Comparison of ENCODE assay signal across 8 cellular contexts in the genomic region with DNA sequence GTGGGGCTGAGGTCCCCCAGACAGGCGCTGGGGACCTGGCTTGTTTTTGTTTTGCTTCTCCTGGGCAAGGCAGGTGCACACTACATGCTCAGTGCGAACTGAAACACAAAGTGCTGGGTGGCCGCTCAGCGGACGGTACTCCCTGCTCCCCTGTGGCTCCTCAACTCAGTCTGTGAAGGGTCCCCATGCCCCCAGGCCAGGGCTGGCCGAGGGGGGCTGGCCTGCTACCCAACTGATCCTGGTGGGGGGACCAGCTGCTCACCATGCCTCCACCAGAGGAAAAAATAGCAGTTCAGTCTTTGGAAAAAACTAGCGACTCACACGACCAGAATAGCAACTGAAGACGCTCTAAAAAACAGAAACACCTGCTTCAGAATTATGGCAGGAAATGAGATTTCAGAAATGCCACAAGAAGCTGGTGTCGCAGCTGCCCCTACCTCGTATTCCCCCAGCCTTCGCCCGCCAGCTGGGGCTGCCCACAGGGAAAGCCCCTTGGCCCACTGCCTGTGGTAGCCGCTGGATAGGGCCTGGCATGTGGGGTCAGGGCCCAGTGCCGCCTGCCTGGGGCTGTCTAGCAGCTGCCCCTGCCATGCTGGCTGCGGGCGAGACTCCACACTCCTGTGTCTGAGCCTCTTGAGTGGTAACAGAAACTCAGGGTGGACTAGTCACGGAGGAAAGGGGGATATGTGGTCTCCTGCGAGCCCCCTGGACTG. TPM values are rescaled to one million over a fixed set of nuclear protein-coding genes. Genes with fewer than 3 reads are reported as not detected.
A peak's percentile ranks its signal among the peaks of the same experiment; 100 is the strongest.
DNase-seq lines count a peak whose midpoint lies in the region; ATAC-seq and TF ChIP-seq lines count a peak whose summit lies in the region.

No MANE protein-coding gene starts in this region.

- H3K27ac Mint-ChIP-seq in activated CD8-positive, alpha-beta T cell treated with anti-CD3 and anti-CD28 coated beads for 36 hours = peak overlapping the region; percentile 99
- no peak overlapping the region for H3K27ac Mint-ChIP-seq in chondrocyte (ENCODE audit: unreplicated experiment)

- peak overlapping the region; percentile 75 for H3K4me3 Mint-ChIP-seq in activated CD8-positive, alpha-beta T cell treated with anti-CD3 and anti-CD28 coated beads for 36 hours
- H3K4me3 Mint-ChIP-seq in chondrocyte (ENCODE audit: unreplicated experiment) = no peak overlapping the region

- peaks cover 50% of the 10 kb centered on the region for H3K4me1 Mint-ChIP-seq in activated CD8-positive, alpha-beta T cell treated with anti-CD3 and anti-CD28 coated beads for 36 hours (ENCODE audit: low read depth)
- H3K4me1 Mint-ChIP-seq in chondrocyte (ENCODE audit: low read depth) = peaks cover 9% of the 10 kb centered on the region

- CTCF ChIA-PET in activated CD8-positive, alpha-beta T cell treated with anti-CD3 and anti-CD28 coated beads for 36 hours (lab: Charles Lee) = interaction anchor here (1.1 kb wide), 1 partner anchor 15 kb away, joined by 4 read pairs; no protein-coding TSS in a partner anchor

- no peak for TF ChIP-seq CTCF in activated CD8-positive, alpha-beta T cell treated with anti-CD3 and anti-CD28 coated beads for 36 hours (IDR thresholded peaks at IDR 0.05)
- TF ChIP-seq CTCF in chondrocyte (IDR thresholded peaks at IDR 0.05) = no peak

- DNase-seq in activated CD8-positive, alpha-beta T cell treated with anti-CD3 and anti-CD28 coated beads for 36 hours = peak; percentile 78
- DNase-seq in retina (peak; percentile 29), superior temporal gyrus (ENCODE audit: extremely low spot score) (no peak), AML-193 (lab: John Stamatoyannopoulos, UW) (no peak), chondrocyte (ENCODE audit: low spot score) (no peak), nucleus accumbens (lab: John Stamatoyannopoulos, UW) (no peak)

- intact Hi-C loops in activated CD8-positive, alpha-beta T cell treated with anti-CD3 and anti-CD28 coated beads for 36 hours (cut with micrococcal nuclease) = loop anchor here (2.0 kb wide), 2 partner anchors 17 to 41 kb away; no protein-coding TSS in a partner anchor

- H3K36me3 Mint-ChIP-seq in activated CD8-positive, alpha-beta T cell treated with anti-CD3 and anti-CD28 coated beads for 36 hours (ENCODE audit: low read depth) = peaks cover 3% of the 10 kb centered on the region
- no peaks in the 10 kb centered on the region for H3K36me3 Mint-ChIP-seq in chondrocyte (ENCODE audit: low read depth)

- H3K9me3 Mint-ChIP-seq in activated CD8-positive, alpha-beta T cell treated with anti-CD3 and anti-CD28 coated beads for 36 hours = peaks cover 2% of the 10 kb centered on the region
- H3K9me3 Mint-ChIP-seq in chondrocyte (ENCODE audit: low read depth) = peaks cover 6% of the 10 kb centered on the region

- no peaks in the 10 kb centered on the region for H3K27me3 Mint-ChIP-seq in activated CD8-positive, alpha-beta T cell treated with anti-CD3 and anti-CD28 coated beads for 36 hours
- H3K27me3 Mint-ChIP-seq in chondrocyte (ENCODE audit: low read depth) = no peaks in the 10 kb centered on the region

- POLR2A ChIA-PET in activated CD8-positive, alpha-beta T cell treated with anti-CD3 and anti-CD28 coated beads for 36 hours (lab: Charles Lee) = interaction anchor here (1.1 to 5.2 kb wide), 7 partner anchors 9 to 42 kb away, joined by 3 to 39 read pairs (median 8); a partner anchor contains a TSS

- peak; percentile 64 for ATAC-seq in GM19328 (IDR thresholded peaks at IDR 0.05; ENCODE audit: unreplicated experiment)
- ATAC-seq in HG03139 (IDR thresholded peaks at IDR 0.05; ENCODE audit: unreplicated experiment) = peak; percentile 69
- peak; percentile 50 for ATAC-seq in activated CD8-positive, alpha-beta T cell treated with anti-CD3 and anti-CD28 coated beads for 36 hours

RNA-seq across cellular contexts. Expression of a gene that starts 43.7 kb away (rescaled TPM):
- total RNA-seq in activated CD8-positive, alpha-beta T cell treated with anti-CD3 and anti-CD28 coated beads for 36 hours = 10 to 100 TPM; 51.5 to 52.6 TPM
- 49.0 to 55.1 TPM (median 54.7 TPM) in 3 replicates for total RNA-seq in chondrocyte

Comparison
In these comparisons a context has a peak if more than half of its experiments do, and no peak if none do; other contexts are left out.
1. DNase-seq: peak in activated CD8-positive, alpha-beta T cell treated with anti-CD3 and anti-CD28 coated beads for 36 hours (single experiment) and retina (single experiment); none in superior temporal gyrus (single experiment), AML-193 (0 of 2), chondrocyte (single experiment) and nucleus accumbens (0 of 56).
2. Peak in every context shown above with its lines, with median percentiles within 50 percentile points of each other: ATAC-seq.